16 cellular contexts compared by ENCODE assay signal in the genomic region with DNA sequence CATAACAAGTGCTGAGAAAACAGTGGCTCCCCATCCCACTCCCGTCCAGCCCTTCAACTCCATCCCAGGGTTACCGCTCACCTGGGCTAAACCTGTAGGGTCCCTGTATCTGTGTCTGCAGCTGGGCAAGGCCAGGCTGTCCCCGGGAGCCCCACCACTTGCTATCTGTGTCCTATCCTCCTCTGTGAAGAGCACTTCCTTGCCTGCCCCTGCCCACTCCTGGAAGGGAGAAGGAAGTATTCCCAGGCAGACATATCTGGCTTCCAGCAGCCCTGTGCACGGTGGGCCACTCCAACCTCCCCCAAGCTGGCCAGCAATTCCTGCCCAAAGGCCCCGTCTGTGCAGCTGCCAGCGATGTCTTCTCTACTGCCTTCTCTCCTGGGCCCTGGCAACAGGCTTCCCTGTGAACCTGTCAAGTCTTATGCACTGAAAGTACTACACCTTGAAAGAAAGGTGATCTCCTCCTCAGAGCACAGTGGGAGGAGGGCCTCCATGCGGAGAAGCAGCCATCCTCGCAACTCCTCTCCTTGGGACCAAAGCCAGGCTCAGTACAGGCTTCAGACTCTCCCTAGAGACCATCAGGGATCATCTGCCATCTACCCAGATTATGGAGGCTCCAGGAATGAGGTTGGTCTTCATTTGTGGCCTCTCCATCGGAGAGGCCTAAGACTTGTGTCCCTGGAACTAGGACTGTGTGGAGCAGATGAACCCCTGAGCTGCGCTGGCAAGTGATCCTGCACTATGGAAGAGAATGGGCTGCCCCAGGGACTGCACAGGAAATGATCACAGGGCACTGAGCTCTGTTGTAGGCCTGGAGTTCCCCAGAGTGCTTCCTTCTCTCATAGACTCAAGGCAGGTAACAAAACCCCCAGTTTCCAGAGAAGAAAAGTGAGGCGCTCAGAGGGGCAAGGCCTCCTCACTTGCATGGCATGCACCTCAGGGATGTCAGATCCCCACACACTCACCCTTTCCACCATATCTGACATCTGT.
"Had no signal": no experiment of that assay in that cellular context is flagged by ENCODE, and none has a peak within 500 bp of the region (broad histone marks: within the 10 kb centered on the region; RNA-seq: fewer than 3 reads in every experiment).

No MANE protein-coding gene starts in this region.

- DNase-seq: activated CD4-positive, alpha-beta memory T cell treated with anti-CD3 and anti-CD28 coated beads, Interleukin-2, amount 10 ng/mL, durations not matched to agents 7 days and 5 days; activated CD4-positive, alpha-beta T cell treated with anti-CD3 and anti-CD28 coated beads for 1 hour; activated gamma-delta T cell treated with Interleukin-2 at 50 U/mL for 16 hours; brain microvascular endothelial cell; central memory CD4-positive, alpha-beta T cell; colonic mucosa; kidney; stimulated activated CD4-positive, alpha-beta T cell treated with anti-CD3 and anti-CD28 coated beads, Interleukin-4, amount 100 ng/mL, for 1 hour; testis; WERI-Rb-1 had no signal

- H3K4me3 ChIP-seq: colonic mucosa, lung, smooth muscle cell, testis had no signal

- H3K27ac Mint-ChIP-seq: activated CD4-positive, alpha-beta memory T cell treated with anti-CD3 and anti-CD28 coated beads, Interleukin-2, amount 10 ng/mL, durations not matched to agents 7 days and 5 days; natural killer cell treated with Interleukin-12 subunit alpha and Interleukin-12 subunit beta and Interleukin-15 and Interleukin-18, amount 100 ng/mL, for 72 hours; type B pancreatic cell had no signal

- H3K4me1 Mint-ChIP-seq: activated CD4-positive, alpha-beta memory T cell treated with anti-CD3 and anti-CD28 coated beads, Interleukin-2, amount 10 ng/mL, durations not matched to agents 7 days and 5 days had no signal

- H3K4me2 ChIP-seq: smooth muscle cell had no signal

- H3K36me3 Mint-ChIP-seq: natural killer cell treated with Interleukin-12 subunit alpha and Interleukin-12 subunit beta and Interleukin-15 and Interleukin-18, amount 100 ng/mL, for 72 hours; type B pancreatic cell had no signal

- H3K36me3 ChIP-seq: brain microvascular endothelial cell, colonic mucosa, WERI-Rb-1 had no signal

- H3K4me3 Mint-ChIP-seq: activated CD4-positive, alpha-beta memory T cell treated with anti-CD3 and anti-CD28 coated beads, Interleukin-2, amount 10 ng/mL, durations not matched to agents 7 days and 5 days; natural killer cell treated with Interleukin-12 subunit alpha and Interleukin-12 subunit beta and Interleukin-15 and Interleukin-18, amount 100 ng/mL, for 72 hours; type B pancreatic cell had no signal

- ATAC-seq: left lobe of liver, sciatic nerve had no signal

- H3K27me3 Mint-ChIP-seq: activated CD4-positive, alpha-beta memory T cell treated with anti-CD3 and anti-CD28 coated beads, Interleukin-2, amount 10 ng/mL, durations not matched to agents 7 days and 5 days had no signal

- H3K27ac ChIP-seq: brain microvascular endothelial cell, colonic mucosa, testis, WERI-Rb-1 had no signal

- H3K27me3 ChIP-seq: brain microvascular endothelial cell, colonic mucosa, testis had no signal

- H3K9me3 Mint-ChIP-seq: activated CD4-positive, alpha-beta memory T cell treated with anti-CD3 and anti-CD28 coated beads, Interleukin-2, amount 10 ng/mL, durations not matched to agents 7 days and 5 days; natural killer cell treated with Interleukin-12 subunit alpha and Interleukin-12 subunit beta and Interleukin-15 and Interleukin-18, amount 100 ng/mL, for 72 hours; type B pancreatic cell had no signal

- H3K4me1 ChIP-seq: colonic mucosa, testis had no signal
